In genomic region chr10:68067508-68067907, GRCh38 we compare ENCODE assay signal across 18 cellular contexts. TPM values are rescaled to one million over a fixed set of nuclear protein-coding genes. Genes with fewer than 3 reads are reported as not detected.
"Had no signal": no experiment of that assay in that cellular context is flagged by ENCODE, and none has a peak within 500 bp of the region (broad histone marks: within the 10 kb centered on the region; RNA-seq: fewer than 3 reads in every experiment).

No MANE protein-coding gene starts in this region.

- H3K4me2 ChIP-seq: hepatocyte had no signal

- H3K27me3 Mint-ChIP-seq: naive thymus-derived CD8-positive, alpha-beta T cell had no signal

- H3K4me1 ChIP-seq: prostate gland had no signal

- H3K9me3 ChIP-seq: adrenal gland, prostate gland had no signal

- H3K27ac Mint-ChIP-seq: activated naive CD4-positive, alpha-beta T cell treated with anti-CD3 and anti-CD28 coated beads for 36 hours had no signal

- H3K9me3 Mint-ChIP-seq: activated naive CD4-positive, alpha-beta T cell treated with anti-CD3 and anti-CD28 coated beads for 36 hours; naive thymus-derived CD8-positive, alpha-beta T cell had no signal

- H3K27me3 ChIP-seq: adrenal gland, cardiac muscle cell, hepatocyte had no signal

- H2AFZ ChIP-seq: hepatocyte had no signal

- H3K4me3 Mint-ChIP-seq: activated naive CD4-positive, alpha-beta T cell treated with anti-CD3 and anti-CD28 coated beads for 36 hours; naive thymus-derived CD8-positive, alpha-beta T cell had no signal

- H3K27ac ChIP-seq: adrenal gland, cardiac muscle cell, hepatocyte, prostate gland had no signal

- ATAC-seq: esophagus mucosa; left ventricle myocardium superior; naive thymus-derived CD8-positive, alpha-beta T cell; right cardiac atrium had no signal

- H3K4me3 ChIP-seq: adrenal gland, cardiac muscle cell, hepatocyte, prostate gland had no signal

- H3K36me3 ChIP-seq: prostate gland had no signal

- DNase-seq: activated CD4-positive, CD25-positive, alpha-beta regulatory T cell treated with anti-CD3 and anti-CD28 coated beads, Interleukin-2, amount 50 U/mL, for 72 hours; activated naive CD4-positive, alpha-beta T cell treated with anti-CD3 and anti-CD28 coated beads for 36 hours; adrenal gland; kidney; left ventricle myocardium superior; mesenchymal stem cell; naive thymus-derived CD8-positive, alpha-beta T cell; right cardiac atrium; small intestine; stimulated activated CD4-positive, alpha-beta T cell treated with anti-CD3 and anti-CD28 coated beads, Interleukin-4, amount 100 ng/mL, for 24 hours; stimulated activated naive CD4-positive, alpha-beta T cell treated with Interleukin-2 at 50 U/mL for 16 hours; T-helper 9 cell had no signal

RNA-seq across cellular contexts. Expression of gene MYPN, which starts 41.8 kb away (rescaled TPM):
- total RNA-seq: activated CD8-positive, alpha-beta memory T cell treated with anti-CD3 and anti-CD28 coated beads for 36 hours; activated naive CD4-positive, alpha-beta T cell treated with anti-CD3 and anti-CD28 coated beads for 36 hours; hepatocyte; mucosa of gallbladder; naive thymus-derived CD8-positive, alpha-beta T cell had no signal
